Comparison of ENCODE assay signal across 1 cellular context in genomic region chr15:40506964-40507571, GRCh38.
A peak's percentile ranks its signal among the peaks of the same experiment; 100 is the strongest.
TF ChIP-seq lines count a peak whose summit lies in the region.

No MANE protein-coding gene starts in this region.

TF ChIP-seq in WTC11, 78 proteins besides CTCF, POLR2A, EP300 and RAD21 (continued from another document):
- TF ChIP-seq HMGXB4 (CRISPR knock-in tag; IDR thresholded peaks at IDR 0.05) (peak; percentile 83), ZNF138 (CRISPR knock-in tag; conservative IDR thresholded peaks at IDR 0.05) (no peak)
